In genomic region chr17:18260332-18261145, GRCh38 we compare ENCODE assay signal across 1 cellular context.
TF ChIP-seq lines count a peak whose summit lies in the region.

TSS of gene MIEF2 (plus strand) at chr17:18260662. CDS start at chr17:18262721, 2,059 bp downstream.

TF ChIP-seq in HepG2, 621 proteins besides CTCF, POLR2A, EP300 and RAD21 (continued from another document and continues in another):
- TF ChIP-seq ZNF235 (CRISPR knock-in tag; IDR thresholded peaks at IDR 0.05; ENCODE audit: borderline replicate concordance): peak; percentile 80; the same call in 1 of the 2 replicates
- peak; percentile 50 for TF ChIP-seq ARNTL (CRISPR knock-in tag; IDR thresholded peaks at IDR 0.05)
- no peak for TF ChIP-seq ZNF207 (IDR thresholded peaks at IDR 0.05; ENCODE audit: borderline replicate concordance)
- TF ChIP-seq ZSCAN31 (CRISPR knock-in tag; IDR thresholded peaks at IDR 0.05; ENCODE audit: low read depth): peak; percentile 92; the same call in 1 of the 2 replicates
- no peak for TF ChIP-seq SSRP1 (CRISPR knock-in tag; IDR thresholded peaks at IDR 0.05)
- no peak for TF ChIP-seq POLR2AphosphoS2 (IDR thresholded peaks at IDR 0.05; ENCODE audit: low read depth, low read length)
- no peak for TF ChIP-seq ZNF704 (CRISPR knock-in tag; IDR thresholded peaks at IDR 0.05; ENCODE audit: borderline replicate concordance)
- TF ChIP-seq SRSF1 (optimal IDR thresholded peaks at IDR 0.05; ENCODE audit: low read depth, low read length): peak; percentile 32
- no peak for TF ChIP-seq HOXA7 (CRISPR knock-in tag; IDR thresholded peaks at IDR 0.05)
- TF ChIP-seq ZNF616 (CRISPR knock-in tag; IDR thresholded peaks at IDR 0.05; ENCODE audit: low read depth): peak; percentile 73; the same call in 1 of the 2 replicates
- no peak for TF ChIP-seq ZNF691 (CRISPR knock-in tag; IDR thresholded peaks at IDR 0.05; ENCODE audit: borderline replicate concordance, low read depth)
- TF ChIP-seq ZNF282 (IDR thresholded peaks at IDR 0.05; ENCODE audit: partially characterized antibody): no peak
- peak; percentile 52; the same call in 1 of the 2 replicates for TF ChIP-seq AKAP8 (CRISPR knock-in tag; IDR thresholded peaks at IDR 0.05)
- no peak for TF ChIP-seq ARNT (IDR thresholded peaks at IDR 0.05)
- no peak for TF ChIP-seq ZNF232 (CRISPR knock-in tag; IDR thresholded peaks at IDR 0.05; ENCODE audit: borderline replicate concordance)
- TF ChIP-seq ZUFSP (CRISPR knock-in tag; IDR thresholded peaks at IDR 0.05; ENCODE audit: borderline replicate concordance): no peak
- TF ChIP-seq REST (IDR thresholded peaks at IDR 0.05; ENCODE audit: borderline replicate concordance in 1 of 2, low read depth in 1 of 2, low read length in 2 of 2): no peak
- TF ChIP-seq ZNF572 (CRISPR knock-in tag; IDR thresholded peaks at IDR 0.05): no peak; the same call in 1 of the 2 replicates
- no peak for TF ChIP-seq SNRNP70 (IDR thresholded peaks at IDR 0.05; ENCODE audit: low read depth, low read length)
- TF ChIP-seq DBP (CRISPR knock-in tag; IDR thresholded peaks at IDR 0.05; ENCODE audit: not compliant biosample characterization): no peak
- peak; percentile 89 for TF ChIP-seq ZNF335 (CRISPR knock-in tag; IDR thresholded peaks at IDR 0.05)
- no peak for TF ChIP-seq ZNF878 (CRISPR knock-in tag; IDR thresholded peaks at IDR 0.05)
- no peak; the same call in 1 of the 2 replicates for TF ChIP-seq ZBTB20 (CRISPR knock-in tag; IDR thresholded peaks at IDR 0.05; ENCODE audit: borderline replicate concordance, low read depth)
- TF ChIP-seq KLF9 (CRISPR knock-in tag; IDR thresholded peaks at IDR 0.05; ENCODE audit: low read depth): peak; percentile 69
- TF ChIP-seq ZNF557 (CRISPR knock-in tag; IDR thresholded peaks at IDR 0.05): no peak
- peak; percentile 50 for TF ChIP-seq ZNF574 (CRISPR knock-in tag; IDR thresholded peaks at IDR 0.05)
- TF ChIP-seq ZNF44 (CRISPR knock-in tag; IDR thresholded peaks at IDR 0.05): peak; percentile 77; the same call in 1 of the 2 replicates
- TF ChIP-seq SNAPC2 (CRISPR knock-in tag; IDR thresholded peaks at IDR 0.05): no peak
- TF ChIP-seq ZFP82 (CRISPR knock-in tag; IDR thresholded peaks at IDR 0.05; ENCODE audit: borderline replicate concordance): no peak
- no peak for TF ChIP-seq ZBTB46 (CRISPR knock-in tag; IDR thresholded peaks at IDR 0.05; ENCODE audit: borderline replicate concordance)
- no peak for TF ChIP-seq SRSF9 (IDR thresholded peaks at IDR 0.05; ENCODE audit: borderline replicate concordance, insufficient read depth, low read depth, low read length, poor library complexity, severe bottlenecking)
- no peak for TF ChIP-seq U2AF2 (IDR thresholded peaks at IDR 0.05; ENCODE audit: low read depth, low read length)
- no peak for TF ChIP-seq CENPT (CRISPR knock-in tag; IDR thresholded peaks at IDR 0.05; ENCODE audit: low read depth)
- no peak for TF ChIP-seq HNF1A (IDR thresholded peaks at IDR 0.05; ENCODE audit: low read depth)
- TF ChIP-seq HNF1A (CRISPR knock-in tag; IDR thresholded peaks at IDR 0.05; ENCODE audit: borderline replicate concordance): peak; percentile 62; the same call in 1 of the 2 replicates
- TF ChIP-seq ZNF713 (CRISPR knock-in tag; IDR thresholded peaks at IDR 0.05): peak; percentile 57; the same call in 1 of the 2 replicates
- TF ChIP-seq ELK4 (CRISPR knock-in tag; IDR thresholded peaks at IDR 0.05; ENCODE audit: borderline replicate concordance): no peak
- TF ChIP-seq ZNF136 (CRISPR knock-in tag; IDR thresholded peaks at IDR 0.05; ENCODE audit: low read depth): 0 out of 2 replicates have a peak, but pooled peaks have one; percentile 67
- TF ChIP-seq SRSF4 (IDR thresholded peaks at IDR 0.05; ENCODE audit: low read depth, low read length, poor library complexity, severe bottlenecking): no peak
- no peak for TF ChIP-seq TP53 (CRISPR knock-in tag; conservative IDR thresholded peaks at IDR 0.05)
